ENCODE assay signal across 17 cellular contexts in genomic region chr19:3804429-3804828, GRCh38. TPM values are rescaled to one million over a fixed set of nuclear protein-coding genes. Genes with fewer than 3 reads are reported as not detected.
DNase-seq lines count a peak whose midpoint lies in the region; ATAC-seq, FAIRE-seq and TF ChIP-seq lines count a peak whose summit lies in the region.
"Had no signal": no experiment of that assay in that cellular context is flagged by ENCODE, and none has a peak within 500 bp of the region (broad histone marks: within the 10 kb centered on the region; RNA-seq: fewer than 3 reads in every experiment).

No MANE protein-coding gene starts in this region.

- no peak overlapping the region for H3K4me2 ChIP-seq in HepG2 (ENCODE audit: low read depth, low read length)
- H3K4me2 ChIP-seq: BLaER1 had no signal

- H3K27ac ChIP-seq in HepG2 (ENCODE audit: extremely low read length, insufficient read depth, low read length) (no peak overlapping the region), right lobe of liver (no peak overlapping the region)
- H3K27ac ChIP-seq: 22Rv1, BLaER1, HL-60 had no signal

- H3K9ac ChIP-seq in HepG2 (ENCODE audit: insufficient read depth, low read depth, low read length) = no peak overlapping the region
- H3K9ac ChIP-seq: BLaER1 had no signal

- no peak overlapping the region for H3K4me3 ChIP-seq in HepG2 (replicated peaks in 1 of 3; ENCODE audit: insufficient read depth in 1 of 3, low read depth in 2 of 3, low read length in 3 of 3)
- no peak overlapping the region for H3K4me3 ChIP-seq in right lobe of liver
- H3K4me3 ChIP-seq: BLaER1 had no signal

- H3K4me3 Mint-ChIP-seq in immature natural killer cell = peak overlapping the region in 1 of 5 donors; percentile 18
- H3K4me3 Mint-ChIP-seq in stimulated activated memory B cell treated with anti-CD40 and anti-IgM and Interleukin-4, amounts not matched to agents 10 μg/mL and 1 μg/mL and 100 μg/mL, for 72 hours = no peak overlapping the region
- H3K4me3 Mint-ChIP-seq in activated CD4-positive, alpha-beta memory T cell treated with anti-CD3 and anti-CD28 coated beads, Interleukin-2, amount 10 ng/mL, durations not matched to agents 7 days and 5 days = no peak overlapping the region

- no peaks in the 10 kb centered on the region for H3K36me3 Mint-ChIP-seq in immature natural killer cell
- no peaks in the 10 kb centered on the region for H3K36me3 Mint-ChIP-seq in stimulated activated memory B cell treated with anti-CD40 and anti-IgM and Interleukin-4, amounts not matched to agents 10 μg/mL and 1 μg/mL and 100 μg/mL, for 72 hours
- H3K36me3 Mint-ChIP-seq in activated CD4-positive, alpha-beta memory T cell treated with anti-CD3 and anti-CD28 coated beads, Interleukin-2, amount 10 ng/mL, durations not matched to agents 7 days and 5 days (ENCODE audit: low read depth) = no peaks in the 10 kb centered on the region

- H4K20me1 ChIP-seq in HepG2 (ENCODE audit: insufficient read depth, low read length) = no peaks in the 10 kb centered on the region
- H4K20me1 ChIP-seq: BLaER1 had no signal

- H3K27me3 ChIP-seq in HepG2 (ENCODE audit: control insufficient read depth in 1 of 2, insufficient read depth in 2 of 2, low read length in 2 of 2) = peaks cover 6 to 42% of the 10 kb centered on the region in 2 experiments
- H3K27me3 ChIP-seq in right lobe of liver = peaks cover 0 to 6% of the 10 kb centered on the region in 2 donors

- no peaks in the 10 kb centered on the region for H3K79me2 ChIP-seq in HepG2 (ENCODE audit: insufficient read depth, low read length)

- POLR2A ChIA-PET in HepG2 (lab: Yijun Ruan, JAX) = no interaction called here
- POLR2A ChIA-PET in activated CD4-positive, alpha-beta memory T cell treated with anti-CD3 and anti-CD28 coated beads, Interleukin-2, amount 10 ng/mL, durations not matched to agents 7 days and 5 days (lab: Charles Lee) = interaction anchor here (1.3 to 2.2 kb wide), 2 partner anchors 18 to 41 kb away, joined by 3 to 7 read pairs; partner anchors contain the start of gene MRPL54

- DNase-seq in HepG2 (ENCODE audit: low spot score) (no peak), right lobe of liver (no peak), immature natural killer cell (no peak), Right ventricle myocardium inferior (ENCODE audit: missing footprints) (no peak)
- no peak for DNase-seq in activated CD4-positive, alpha-beta memory T cell treated with anti-CD3 and anti-CD28 coated beads, Interleukin-2, amount 10 ng/mL, durations not matched to agents 7 days and 5 days
- DNase-seq: AML-193, DMS79, GOT3, HCEC 1CT, KBM-7 had no signal

- ATAC-seq in HepG2 (no peak), right lobe of liver (no peak), Right ventricle myocardium inferior (no peak)
- ATAC-seq in stimulated activated memory B cell treated with anti-CD40 and anti-IgM and Interleukin-4, amounts not matched to agents 10 μg/mL and 1 μg/mL and 100 μg/mL, for 72 hours = peak; percentile 13

- no peak for TF ChIP-seq RAD21 in HepG2 (CRISPR knock-in tag; IDR thresholded peaks at IDR 0.05)

- TF ChIP-seq POLR2A in HepG2 (IDR thresholded peaks at IDR 0.05; ENCODE audit: insufficient read depth in 1 of 2, low read depth in 2 of 2, low read length in 2 of 2) = no peak
- TF ChIP-seq POLR2A in right lobe of liver (IDR thresholded peaks at IDR 0.05) = no peak

- no peak overlapping the region for H2AFZ ChIP-seq in HepG2 (ENCODE audit: low read length)

- CTCF ChIA-PET in HepG2 (lab: Yijun Ruan, JAX; ENCODE audit: low intra/inter-chr PET ratio, low total read pairs) = no interaction called here
- CTCF ChIA-PET in activated CD4-positive, alpha-beta memory T cell treated with anti-CD3 and anti-CD28 coated beads, Interleukin-2, amount 10 ng/mL, durations not matched to agents 7 days and 5 days (lab: Charles Lee) = no interaction called here

- H3K9me3 ChIP-seq in HepG2 (ENCODE audit: low read length) (no peaks in the 10 kb centered on the region), right lobe of liver (no peaks in the 10 kb centered on the region)
- H3K9me3 ChIP-seq: BLaER1 had no signal

- H3K27me3 Mint-ChIP-seq in immature natural killer cell (ENCODE audit: low read depth in 3 of 3) = peaks cover 4 to 20% (median 15%) of the 10 kb centered on the region in 3 donors
- peaks cover 48% of the 10 kb centered on the region for H3K27me3 Mint-ChIP-seq in stimulated activated memory B cell treated with anti-CD40 and anti-IgM and Interleukin-4, amounts not matched to agents 10 μg/mL and 1 μg/mL and 100 μg/mL, for 72 hours
- H3K27me3 Mint-ChIP-seq in activated CD4-positive, alpha-beta memory T cell treated with anti-CD3 and anti-CD28 coated beads, Interleukin-2, amount 10 ng/mL, durations not matched to agents 7 days and 5 days = peaks cover 6% of the 10 kb centered on the region

- no peak for TF ChIP-seq EP300 in HepG2 (IDR thresholded peaks at IDR 0.05; ENCODE audit: low read depth in 2 of 2, low read length in 2 of 2)
- TF ChIP-seq EP300 in HepG2 (CRISPR knock-in tag; IDR thresholded peaks at IDR 0.05; ENCODE audit: borderline replicate concordance) = no peak

- BruUV-seq in HepG2 (replicated peaks; lab: Mats Ljungman, UMichigan) = no TSS peak

- intact Hi-C loops in HepG2 (cut with micrococcal nuclease; ENCODE audit: unreplicated experiment) = no loop called here
- intact Hi-C loops in right lobe of liver (cut with DNase I) = no loop called here
- intact Hi-C loops in Right ventricle myocardium inferior (cut with DNase I) = no loop called here

- no peak for TF ChIP-seq CTCF in HepG2 (CRISPR knock-in tag; IDR thresholded peaks at IDR 0.05)
- TF ChIP-seq CTCF in right lobe of liver (IDR thresholded peaks at IDR 0.05) = no peak

- H3K4me1 Mint-ChIP-seq in immature natural killer cell = peaks cover 61 to 73% of the 10 kb centered on the region in 2 donors
- H3K4me1 Mint-ChIP-seq in stimulated activated memory B cell treated with anti-CD40 and anti-IgM and Interleukin-4, amounts not matched to agents 10 μg/mL and 1 μg/mL and 100 μg/mL, for 72 hours = peaks cover 39% of the 10 kb centered on the region
- peaks cover 25% of the 10 kb centered on the region for H3K4me1 Mint-ChIP-seq in activated CD4-positive, alpha-beta memory T cell treated with anti-CD3 and anti-CD28 coated beads, Interleukin-2, amount 10 ng/mL, durations not matched to agents 7 days and 5 days

- H3K36me3 ChIP-seq in HepG2 (replicated peaks in 1 of 2; ENCODE audit: control insufficient read depth in 1 of 2, insufficient read depth in 2 of 2, low read length in 2 of 2) (no peaks in the 10 kb centered on the region), right lobe of liver (no peaks in the 10 kb centered on the region)
- H3K36me3 ChIP-seq: BLaER1 had no signal

- H3K4me1 ChIP-seq in HepG2 (ENCODE audit: insufficient read depth, low read length) (no peaks in the 10 kb centered on the region), right lobe of liver (no peaks in the 10 kb centered on the region)

- 67% methylated on average over 3 of the region's 13 CpGs for WGBS in HepG2 (ENCODE audit: low lambda C conversion rate)
- WGBS in right lobe of liver (ENCODE audit: insufficient coverage, low coverage, low lambda C conversion rate, missing lambda C conversion rate) = no CpG with 5 or more reads among the region's 13 CpGs

- peak overlapping the region; percentile 71 to 94 (median 84) for H3K27ac Mint-ChIP-seq in immature natural killer cell
- H3K27ac Mint-ChIP-seq in stimulated activated memory B cell treated with anti-CD40 and anti-IgM and Interleukin-4, amounts not matched to agents 10 μg/mL and 1 μg/mL and 100 μg/mL, for 72 hours = no peak overlapping the region
- no peak overlapping the region for H3K27ac Mint-ChIP-seq in activated CD4-positive, alpha-beta memory T cell treated with anti-CD3 and anti-CD28 coated beads, Interleukin-2, amount 10 ng/mL, durations not matched to agents 7 days and 5 days

- no peaks in the 10 kb centered on the region for H3K9me3 Mint-ChIP-seq in immature natural killer cell
- peaks cover 5% of the 10 kb centered on the region for H3K9me3 Mint-ChIP-seq in stimulated activated memory B cell treated with anti-CD40 and anti-IgM and Interleukin-4, amounts not matched to agents 10 μg/mL and 1 μg/mL and 100 μg/mL, for 72 hours
- peaks cover 7% of the 10 kb centered on the region for H3K9me3 Mint-ChIP-seq in activated CD4-positive, alpha-beta memory T cell treated with anti-CD3 and anti-CD28 coated beads, Interleukin-2, amount 10 ng/mL, durations not matched to agents 7 days and 5 days

- no peak for FAIRE-seq in HepG2 (lab: Jason Lieb, UNC)
- FAIRE-seq: GM12891 had no signal

- in situ Hi-C loops in HepG2 (cut with HindIII; ENCODE audit: extremely low pct_ligation_motif_present, low pct_unique_long_range_greater_than_20kb) = no loop called here

RNA-seq across cellular contexts. Expression of gene MATK, which starts 18.2 kb away (rescaled TPM):
- not detected in 2 replicates for total RNA-seq in HepG2 (2016; rRNA removed; fragmentation: Illumina TruSeq; extraction: Trizol)
- total RNA-seq in HepG2 (2016; cell fraction: cytosol; rRNA removed; fragmentation: Illumina TruSeq; extraction: Trizol; ENCODE audit: low read depth) = not detected in 2 replicates
- total RNA-seq in HepG2 (2016; cell fraction: insoluble cytoplasmic fraction; rRNA removed; fragmentation: Illumina TruSeq; extraction: Trizol) = not detected in 2 replicates
- total RNA-seq in HepG2 (2016; cell fraction: membrane; rRNA removed; fragmentation: Illumina TruSeq; extraction: Trizol) = not detected in 2 replicates
- total RNA-seq in HepG2 (2016; cell fraction: nucleus; rRNA removed; fragmentation: Illumina TruSeq; extraction: Trizol) = not detected in 2 replicates
- 0.09 TPM in 2 replicates for polyA plus RNA-seq in HepG2 (2011; rRNA removed)
- polyA plus RNA-seq in HepG2 (2011; cell fraction: cytosol; rRNA removed) = 0.11 and 0.14 TPM in 2 replicates
- polyA plus RNA-seq in HepG2 (2011; cell fraction: nucleus; rRNA removed) = 0.32 TPM in 1 of 2 replicates, not detected in the other
- not detected in 2 replicates for polyA plus RNA-seq in HepG2 (2012)
- polyA plus RNA-seq in HepG2 (2016; cell fraction: cytosol; fragmentation: Illumina TruSeq; extraction: Trizol; ENCODE audit: low read depth) = 0.07 TPM in 1 of 2 replicates, not detected in the other
- not detected in 2 replicates for polyA plus RNA-seq in HepG2 (2016; cell fraction: insoluble cytoplasmic fraction; fragmentation: Illumina TruSeq; extraction: Trizol; ENCODE audit: low read depth)
- polyA plus RNA-seq in HepG2 (2016; cell fraction: membrane; fragmentation: Illumina TruSeq; extraction: Trizol; ENCODE audit: low read depth) = not detected in 2 replicates
- polyA plus RNA-seq in HepG2 (2016; cell fraction: nucleus; fragmentation: Illumina TruSeq; extraction: Trizol; ENCODE audit: insufficient read depth, low read depth) = not detected in 2 replicates
- 0.42 and 31.9 TPM in 2 replicates for polyA minus RNA-seq in HepG2 (2011; rRNA and poly(A)+ RNA removed; ENCODE audit: low replicate concordance)
- 0.70 TPM in 1 of 2 replicates, not detected in the other for polyA minus RNA-seq in HepG2 (2011; cell fraction: cytosol; rRNA and poly(A)+ RNA removed)
- polyA minus RNA-seq in HepG2 (2011; cell fraction: nucleus; rRNA and poly(A)+ RNA removed) = not detected in 2 replicates
- total RNA-seq in right lobe of liver = 1 to 10 TPM in 3 of 6 experiments, under 1 TPM in 3; 0.49 to 2.5 (median 0.90) TPM
- polyA plus RNA-seq in immature natural killer cell = 100 to 1,000 TPM; 326 to 436 (median 418) TPM
- total RNA-seq in activated CD4-positive, alpha-beta memory T cell treated with anti-CD3 and anti-CD28 coated beads, Interleukin-2, amount 10 ng/mL, durations not matched to agents 7 days and 5 days = 10 to 100 TPM; 13.9 to 15.9 TPM
- total RNA-seq in Right ventricle myocardium inferior = 0.43 TPM

RNA-seq across cellular contexts. Expression of gene RAX2, which starts 32.4 kb away (rescaled TPM):
- not detected in 2 replicates for total RNA-seq in HepG2 (2016; rRNA removed; fragmentation: Illumina TruSeq; extraction: Trizol)
- total RNA-seq in HepG2 (2016; cell fraction: cytosol; rRNA removed; fragmentation: Illumina TruSeq; extraction: Trizol; ENCODE audit: low read depth) = not detected in 2 replicates
- total RNA-seq in HepG2 (2016; cell fraction: insoluble cytoplasmic fraction; rRNA removed; fragmentation: Illumina TruSeq; extraction: Trizol) = not detected in 2 replicates
- not detected in 2 replicates for total RNA-seq in HepG2 (2016; cell fraction: membrane; rRNA removed; fragmentation: Illumina TruSeq; extraction: Trizol)
- not detected in 2 replicates for total RNA-seq in HepG2 (2016; cell fraction: nucleus; rRNA removed; fragmentation: Illumina TruSeq; extraction: Trizol)
- polyA plus RNA-seq in HepG2 (2011; rRNA removed) = not detected in 2 replicates
- polyA plus RNA-seq in HepG2 (2011; cell fraction: cytosol; rRNA removed) = not detected in 2 replicates
- polyA plus RNA-seq in HepG2 (2011; cell fraction: nucleus; rRNA removed) = not detected in 2 replicates
- polyA plus RNA-seq in HepG2 (2012) = not detected in 2 replicates
- polyA plus RNA-seq in HepG2 (2016; cell fraction: cytosol; fragmentation: Illumina TruSeq; extraction: Trizol; ENCODE audit: low read depth) = not detected in 2 replicates
- not detected in 2 replicates for polyA plus RNA-seq in HepG2 (2016; cell fraction: insoluble cytoplasmic fraction; fragmentation: Illumina TruSeq; extraction: Trizol; ENCODE audit: low read depth)
- not detected in 2 replicates for polyA plus RNA-seq in HepG2 (2016; cell fraction: membrane; fragmentation: Illumina TruSeq; extraction: Trizol; ENCODE audit: low read depth)
- not detected in 2 replicates for polyA plus RNA-seq in HepG2 (2016; cell fraction: nucleus; fragmentation: Illumina TruSeq; extraction: Trizol; ENCODE audit: insufficient read depth, low read depth)
- polyA minus RNA-seq in HepG2 (2011; rRNA and poly(A)+ RNA removed; ENCODE audit: low replicate concordance) = not detected in 2 replicates
- not detected in 2 replicates for polyA minus RNA-seq in HepG2 (2011; cell fraction: cytosol; rRNA and poly(A)+ RNA removed)
- not detected in 2 replicates for polyA minus RNA-seq in HepG2 (2011; cell fraction: nucleus; rRNA and poly(A)+ RNA removed)
- total RNA-seq in right lobe of liver = not detected
- not detected for polyA plus RNA-seq in immature natural killer cell
- not detected for total RNA-seq in activated CD4-positive, alpha-beta memory T cell treated with anti-CD3 and anti-CD28 coated beads, Interleukin-2, amount 10 ng/mL, durations not matched to agents 7 days and 5 days
- total RNA-seq in Right ventricle myocardium inferior = not detected
- total RNA-seq: A673, G401 had no signal

RNA-seq across cellular contexts. Expression of gene MRPL54, which starts 41.9 kb away (rescaled TPM):
- total RNA-seq in HepG2 (2016; rRNA removed; fragmentation: Illumina TruSeq; extraction: Trizol) (66.9 and 85.6 TPM in 2 replicates), right lobe of liver (10 to 100 TPM; 52.5 to 81.2 (median 61.9) TPM), Right ventricle myocardium inferior (73.8 TPM)
- 36.4 and 42.5 TPM in 2 replicates for total RNA-seq in HepG2 (2016; cell fraction: cytosol; rRNA removed; fragmentation: Illumina TruSeq; extraction: Trizol; ENCODE audit: low read depth)
- total RNA-seq in HepG2 (2016; cell fraction: insoluble cytoplasmic fraction; rRNA removed; fragmentation: Illumina TruSeq; extraction: Trizol) = 71.3 and 95.8 TPM in 2 replicates
- 34.6 and 39.3 TPM in 2 replicates for total RNA-seq in HepG2 (2016; cell fraction: membrane; rRNA removed; fragmentation: Illumina TruSeq; extraction: Trizol)
- total RNA-seq in HepG2 (2016; cell fraction: nucleus; rRNA removed; fragmentation: Illumina TruSeq; extraction: Trizol) = 17.6 and 22.0 TPM in 2 replicates
- polyA plus RNA-seq in HepG2 (2011; rRNA removed) (36.8 and 37.2 TPM in 2 replicates), immature natural killer cell (100 to 1,000 TPM; 116 to 167 (median 122) TPM)
- polyA plus RNA-seq in HepG2 (2011; cell fraction: cytosol; rRNA removed) = 49.6 and 71.2 TPM in 2 replicates
- polyA plus RNA-seq in HepG2 (2011; cell fraction: nucleus; rRNA removed) = 14.2 and 18.6 TPM in 2 replicates
- 22.5 and 27.7 TPM in 2 replicates for polyA plus RNA-seq in HepG2 (2012)
- 36.7 and 39.3 TPM in 2 replicates for polyA plus RNA-seq in HepG2 (2016; cell fraction: cytosol; fragmentation: Illumina TruSeq; extraction: Trizol; ENCODE audit: low read depth)
- polyA plus RNA-seq in HepG2 (2016; cell fraction: insoluble cytoplasmic fraction; fragmentation: Illumina TruSeq; extraction: Trizol; ENCODE audit: low read depth) = 81.5 and 84.4 TPM in 2 replicates
- polyA plus RNA-seq in HepG2 (2016; cell fraction: membrane; fragmentation: Illumina TruSeq; extraction: Trizol; ENCODE audit: low read depth) = 25.3 and 29.3 TPM in 2 replicates
- 29.4 and 38.4 TPM in 2 replicates for polyA plus RNA-seq in HepG2 (2016; cell fraction: nucleus; fragmentation: Illumina TruSeq; extraction: Trizol; ENCODE audit: insufficient read depth, low read depth)
- polyA minus RNA-seq in HepG2 (2011; rRNA and poly(A)+ RNA removed; ENCODE audit: low replicate concordance) = 6.8 and 14.7 TPM in 2 replicates
- 6.7 and 10.6 TPM in 2 replicates for polyA minus RNA-seq in HepG2 (2011; cell fraction: cytosol; rRNA and poly(A)+ RNA removed)
- polyA minus RNA-seq in HepG2 (2011; cell fraction: nucleus; rRNA and poly(A)+ RNA removed) = 4.5 and 6.2 TPM in 2 replicates
- total RNA-seq in activated CD4-positive, alpha-beta memory T cell treated with anti-CD3 and anti-CD28 coated beads, Interleukin-2, amount 10 ng/mL, durations not matched to agents 7 days and 5 days = 10 to 100 TPM; 71.5 to 75.8 TPM

RNA-seq across cellular contexts. Expression of gene APBA3, which starts 42.9 kb away (rescaled TPM):
- total RNA-seq in HepG2 (2016; rRNA removed; fragmentation: Illumina TruSeq; extraction: Trizol) = 12.9 and 14.3 TPM in 2 replicates
- total RNA-seq in HepG2 (2016; cell fraction: cytosol; rRNA removed; fragmentation: Illumina TruSeq; extraction: Trizol; ENCODE audit: low read depth) = 5.4 and 8.4 TPM in 2 replicates
- 12.1 and 15.3 TPM in 2 replicates for total RNA-seq in HepG2 (2016; cell fraction: insoluble cytoplasmic fraction; rRNA removed; fragmentation: Illumina TruSeq; extraction: Trizol)
- 9.8 and 12.8 TPM in 2 replicates for total RNA-seq in HepG2 (2016; cell fraction: membrane; rRNA removed; fragmentation: Illumina TruSeq; extraction: Trizol)
- total RNA-seq in HepG2 (2016; cell fraction: nucleus; rRNA removed; fragmentation: Illumina TruSeq; extraction: Trizol) = 10.6 and 14.8 TPM in 2 replicates
- polyA plus RNA-seq in HepG2 (2011; rRNA removed) = 14.2 and 18.7 TPM in 2 replicates
- polyA plus RNA-seq in HepG2 (2011; cell fraction: cytosol; rRNA removed) = 6.1 and 12.7 TPM in 2 replicates
- polyA plus RNA-seq in HepG2 (2011; cell fraction: nucleus; rRNA removed) = 76.0 and 85.8 TPM in 2 replicates
- 6.8 and 9.1 TPM in 2 replicates for polyA plus RNA-seq in HepG2 (2012)
- polyA plus RNA-seq in HepG2 (2016; cell fraction: cytosol; fragmentation: Illumina TruSeq; extraction: Trizol; ENCODE audit: low read depth) = 2.7 and 3.6 TPM in 2 replicates
- polyA plus RNA-seq in HepG2 (2016; cell fraction: insoluble cytoplasmic fraction; fragmentation: Illumina TruSeq; extraction: Trizol; ENCODE audit: low read depth) = 9.5 and 10.3 TPM in 2 replicates
- polyA plus RNA-seq in HepG2 (2016; cell fraction: membrane; fragmentation: Illumina TruSeq; extraction: Trizol; ENCODE audit: low read depth) = 6.0 and 6.1 TPM in 2 replicates
- polyA plus RNA-seq in HepG2 (2016; cell fraction: nucleus; fragmentation: Illumina TruSeq; extraction: Trizol; ENCODE audit: insufficient read depth, low read depth) = 28.0 and 28.5 TPM in 2 replicates
- 14.2 and 22.9 TPM in 2 replicates for polyA minus RNA-seq in HepG2 (2011; rRNA and poly(A)+ RNA removed; ENCODE audit: low replicate concordance)
- 7.5 and 7.9 TPM in 2 replicates for polyA minus RNA-seq in HepG2 (2011; cell fraction: cytosol; rRNA and poly(A)+ RNA removed)
- polyA minus RNA-seq in HepG2 (2011; cell fraction: nucleus; rRNA and poly(A)+ RNA removed) = 15.3 and 18.5 TPM in 2 replicates
- total RNA-seq in right lobe of liver = 10 to 100 TPM; 10.1 to 24.1 (median 12.6) TPM
- 10 to 100 TPM; 24.2 to 32.4 (median 31.2) TPM for polyA plus RNA-seq in immature natural killer cell
- total RNA-seq in activated CD4-positive, alpha-beta memory T cell treated with anti-CD3 and anti-CD28 coated beads, Interleukin-2, amount 10 ng/mL, durations not matched to agents 7 days and 5 days = 10 to 100 TPM; 55.8 to 64.7 TPM
- total RNA-seq in Right ventricle myocardium inferior = 12.7 TPM

Comparison
In these comparisons a context has a peak if more than half of its experiments do, and no peak if none do; other contexts are left out.
1. H3K27ac Mint-ChIP-seq: peak in immature natural killer cell (6 of 6); none in stimulated activated memory B cell treated with anti-CD40 and anti-IgM and Interleukin-4, amounts not matched to agents 10 μg/mL and 1 μg/mL and 100 μg/mL, for 72 hours (single experiment) and activated CD4-positive, alpha-beta memory T cell treated with anti-CD3 and anti-CD28 coated beads, Interleukin-2, amount 10 ng/mL, durations not matched to agents 7 days and 5 days (single experiment).
2. RNA of gene MATK, which starts 18.2 kb away (total RNA-seq): 13.9 to 15.9 TPM in activated CD4-positive, alpha-beta memory T cell treated with anti-CD3 and anti-CD28 coated beads, Interleukin-2, amount 10 ng/mL, durations not matched to agents 7 days and 5 days; 0.49 to 2.5 TPM in right lobe of liver, 0.43 TPM in Right ventricle myocardium inferior (single experiment) and not detected in HepG2; every median in the first group is over 4 times any median in the second.